Comparison of ENCODE assay signal across 21 cellular contexts in the genomic region with DNA sequence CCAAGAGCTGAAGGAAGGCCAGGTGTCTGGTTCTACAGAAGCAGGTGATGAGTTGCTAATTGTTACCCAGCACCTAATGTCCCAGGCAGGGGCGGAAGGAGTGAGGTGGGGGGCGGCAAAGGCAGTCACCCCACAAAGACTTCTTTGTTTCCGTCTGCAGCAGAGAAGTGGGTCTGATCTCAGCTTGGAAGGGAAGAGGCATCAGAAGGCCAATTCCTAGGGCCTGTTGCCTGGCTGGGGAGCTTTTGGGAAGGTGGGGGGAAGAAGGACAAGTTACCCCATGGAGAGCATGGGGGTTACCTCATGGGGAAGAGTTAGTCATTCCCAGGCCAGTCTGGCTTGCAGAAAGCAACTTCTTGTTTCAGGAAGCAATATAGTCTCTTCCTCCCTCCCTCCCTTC. TPM values are rescaled to one million over a fixed set of nuclear protein-coding genes. Genes with fewer than 3 reads are reported as not detected.
"Had no signal": no experiment of that assay in that cellular context is flagged by ENCODE, and none has a peak within 500 bp of the region (broad histone marks: within the 10 kb centered on the region; RNA-seq: fewer than 3 reads in every experiment).

No MANE protein-coding gene starts in this region.

- H3K36me3 ChIP-seq: cardiac muscle cell, left lung, neutrophil, tibial artery had no signal

- H3K4me3 ChIP-seq: cardiac muscle cell, left lung, tibial artery had no signal

- H3K4me3 Mint-ChIP-seq: activated B cell treated with CpG ODN at 0.5 μM for 24 hours; activated CD4-positive, alpha-beta memory T cell treated with anti-CD3 and anti-CD28 coated beads for 36 hours; activated naive CD8-positive, alpha-beta T cell; activated T-helper 1 cell treated with anti-CD3 and anti-CD28 coated beads, Interleukin-12 subunit alpha, Interleukin-12 subunit beta, Interleukin-2, Interleukin-4 antibody, amounts not matched to agents 30 ng/mL and 10 ng/mL and 1 ng/mL, durations not matched to agents 14 hours and 24 hours and 36 hours; naive thymus-derived CD8-positive, alpha-beta T cell had no signal

- H3K27ac ChIP-seq: cardiac muscle cell, left lung, neutrophil, tibial artery had no signal

- H3K36me3 Mint-ChIP-seq: activated CD4-positive, alpha-beta memory T cell treated with anti-CD3 and anti-CD28 coated beads for 36 hours; activated naive CD8-positive, alpha-beta T cell; naive thymus-derived CD8-positive, alpha-beta T cell had no signal

- ATAC-seq: left lung; naive thymus-derived CD8-positive, alpha-beta T cell had no signal

- H3K4me1 Mint-ChIP-seq: activated B cell treated with CpG ODN at 0.5 μM for 24 hours; naive thymus-derived CD8-positive, alpha-beta T cell had no signal

- DNase-seq: activated B cell treated with CpG ODN at 0.5 μM for 24 hours; activated CD4-positive, alpha-beta memory T cell treated with anti-CD3 and anti-CD28 coated beads for 36 hours; activated CD4-positive, alpha-beta T cell treated with anti-CD3 and anti-CD28 coated beads for 4 hours; activated T-cell treated with anti-CD3 and anti-CD28 coated beads for 4 hours; amniotic stem cell; erythroblast; foreskin melanocyte; kidney; left lung; mesenchymal stem cell; naive thymus-derived CD8-positive, alpha-beta T cell; retina; stimulated activated CD4-positive, alpha-beta T cell treated with anti-CD3 and anti-CD28 coated beads, Interleukin-12 subunit alpha, Interleukin-12 subunit beta, amount 100 ng/mL, for 4 hours; stimulated activated CD4-positive, alpha-beta T cell treated with anti-CD3 and anti-CD28 coated beads, Interleukin-1b, Interleukin-23, amount 100 ng/mL, for 48 hours; stimulated activated CD8-positive, alpha-beta memory T cell treated with anti-CD3 and anti-CD28 coated beads, Interleukin-4, amount 100 ng/mL, for 48 hours; stimulated activated naive CD4-positive, alpha-beta T cell had no signal

- H3K27ac Mint-ChIP-seq: activated B cell treated with CpG ODN at 0.5 μM for 24 hours; activated CD4-positive, alpha-beta memory T cell treated with anti-CD3 and anti-CD28 coated beads for 36 hours; activated naive CD8-positive, alpha-beta T cell; activated T-helper 1 cell treated with anti-CD3 and anti-CD28 coated beads, Interleukin-12 subunit alpha, Interleukin-12 subunit beta, Interleukin-2, Interleukin-4 antibody, amounts not matched to agents 30 ng/mL and 10 ng/mL and 1 ng/mL, durations not matched to agents 14 hours and 24 hours and 36 hours; naive thymus-derived CD8-positive, alpha-beta T cell had no signal

- H3K9me3 ChIP-seq: left lung, neutrophil, tibial artery had no signal

- H3K4me1 ChIP-seq: left lung, tibial artery had no signal

RNA-seq across cellular contexts. Expression of a gene that starts 10.9 kb away (rescaled TPM):
- total RNA-seq: activated B cell treated with CpG ODN at 0.5 μM for 24 hours; activated CD4-positive, alpha-beta memory T cell treated with anti-CD3 and anti-CD28 coated beads for 36 hours; activated T-helper 1 cell treated with anti-CD3 and anti-CD28 coated beads, Interleukin-12 subunit alpha, Interleukin-12 subunit beta, Interleukin-2, Interleukin-4 antibody, amounts not matched to agents 30 ng/mL and 10 ng/mL and 1 ng/mL, durations not matched to agents 14 hours and 24 hours and 36 hours; naive thymus-derived CD8-positive, alpha-beta T cell had no signal
